ENCODE assay signal across 33 cellular contexts in the genomic region with DNA sequence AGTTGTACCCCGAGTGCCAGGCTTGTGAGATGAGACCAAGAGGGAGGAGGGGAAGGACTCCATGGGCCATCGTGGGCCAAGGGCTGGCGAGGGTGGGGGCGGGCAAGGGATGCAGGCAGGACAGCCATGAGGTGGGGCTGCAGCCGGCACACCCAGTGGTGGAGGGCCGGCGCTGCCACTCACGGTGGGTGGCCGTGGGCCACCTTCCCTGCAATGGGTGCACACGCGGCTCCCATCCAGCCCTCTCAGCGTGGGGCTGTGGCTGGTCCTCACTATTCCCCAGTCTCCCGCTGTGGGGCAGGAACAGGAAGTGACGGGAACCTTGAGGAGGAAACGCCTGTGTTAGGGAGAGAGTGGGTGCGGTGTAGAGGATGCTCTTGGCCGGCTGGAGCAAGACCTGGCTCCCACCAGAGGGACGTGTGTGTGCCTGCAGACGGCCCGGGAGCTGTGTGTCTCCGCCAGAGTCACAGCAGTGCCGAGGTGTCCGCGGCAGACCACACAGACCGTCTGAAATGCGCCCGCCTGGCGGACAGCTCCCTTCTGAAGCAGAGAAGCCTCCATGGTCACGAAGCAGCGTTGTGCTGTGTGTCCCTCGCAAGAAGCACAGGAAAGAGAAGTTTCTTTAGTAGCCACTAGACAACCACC. TPM values are rescaled to one million over a fixed set of nuclear protein-coding genes. Genes with fewer than 3 reads are reported as not detected.
A peak's percentile ranks its signal among the peaks of the same experiment; 100 is the strongest.
DNase-seq lines count a peak whose midpoint lies in the region; ATAC-seq, FAIRE-seq and TF ChIP-seq lines count a peak whose summit lies in the region.
"Had no signal": no experiment of that assay in that cellular context is flagged by ENCODE, and none has a peak within 500 bp of the region (broad histone marks: within the 10 kb centered on the region; RNA-seq: fewer than 3 reads in every experiment).

No MANE protein-coding gene starts in this region.

- H3K27ac ChIP-seq in BLaER1 treated with 17β-estradiol and CSF1 and Interleukin-3, amounts not matched to agents 10 nM and 100 nM = peak overlapping the region in 2 of 11 experiments; percentile 6 to 14; a peak in 1 of 22 replicates
- H3K27ac ChIP-seq in foreskin keratinocyte = no peak overlapping the region
- H3K27ac ChIP-seq: ascending aorta, KMS-11, parathyroid adenoma, Peyer's patch, right lobe of liver, spleen had no signal

- TF ChIP-seq CTCF in bronchial epithelial cell (IDR thresholded peaks at IDR 0.05; ENCODE audit: insufficient read depth, low read length, severe bottlenecking) = no peak
- no peak for TF ChIP-seq CTCF in neural crest cell (conservative IDR thresholded peaks at IDR 0.05)
- TF ChIP-seq CTCF in foreskin keratinocyte (conservative IDR thresholded peaks at IDR 0.05) = no peak

- H3K9me3 Mint-ChIP-seq in neural crest cell = no peaks in the 10 kb centered on the region
- no peaks in the 10 kb centered on the region for H3K9me3 Mint-ChIP-seq in activated T-helper 2 cell treated with anti-CD3 and anti-CD28 coated beads, Interferon-gamma antibody, Interleukin-2, Interleukin-4, amounts not matched to agents 10 μg/mL and 5 μg/mL and 100 μg/mL, durations not matched to agents 14 hours and 24 hours and 36 hours
- H3K9me3 Mint-ChIP-seq: activated B cell treated with CpG ODN at 0.5 μM for 24 hours; activated T-cell treated with anti-CD3 and anti-CD28 coated beads, Interleukin-2, amount 50 U/mL, for 4 hours; nephron; stimulated activated naive CD8-positive, alpha-beta T cell treated with anti-CD3 and anti-CD28 coated beads, Interleukin-15, Interleukin-2, amounts not matched to agents 100 ng/mL and 50 ng/mL, for 24 hours had no signal

- H3K27me3 ChIP-seq in BLaER1 treated with 17β-estradiol and CSF1 and Interleukin-3, amounts not matched to agents 10 nM and 100 nM = peaks cover 0 to 21% (median 4%) of the 10 kb centered on the region in 11 experiments; a peak in 7 of 22 replicates
- H3K27me3 ChIP-seq in bronchial epithelial cell (ENCODE audit: control insufficient read depth, insufficient read depth, low read length) (no peaks in the 10 kb centered on the region), foreskin keratinocyte (peaks cover 2% of the 10 kb centered on the region)
- H3K27me3 ChIP-seq: ascending aorta, Peyer's patch, right lobe of liver, testis had no signal

- no peak overlapping the region for H3K4me3 ChIP-seq in BLaER1 treated with 17β-estradiol and CSF1 and Interleukin-3, amounts not matched to agents 10 nM and 100 nM
- no peak overlapping the region for H3K4me3 ChIP-seq in bronchial epithelial cell (ENCODE audit: low read depth, low read length)
- H3K4me3 ChIP-seq: ascending aorta, Peyer's patch, right lobe of liver, spleen, testis had no signal

- H4K20me1 ChIP-seq in BLaER1 treated with 17β-estradiol and CSF1 and Interleukin-3, amounts not matched to agents 10 nM and 100 nM = peaks cover 0 to 9% (median 0%) of the 10 kb centered on the region in 11 experiments; a peak in 4 of 22 replicates

- H3K27ac Mint-ChIP-seq in neural crest cell (ENCODE audit: unreplicated experiment) = peak overlapping the region; percentile 75
- H3K27ac Mint-ChIP-seq in activated T-helper 2 cell treated with anti-CD3 and anti-CD28 coated beads, Interferon-gamma antibody, Interleukin-2, Interleukin-4, amounts not matched to agents 10 μg/mL and 5 μg/mL and 100 μg/mL, durations not matched to agents 14 hours and 24 hours and 36 hours = no peak overlapping the region
- H3K27ac Mint-ChIP-seq: activated B cell treated with CpG ODN at 0.5 μM for 24 hours; stimulated activated naive CD8-positive, alpha-beta T cell treated with anti-CD3 and anti-CD28 coated beads, Interleukin-15, Interleukin-2, amounts not matched to agents 100 ng/mL and 50 ng/mL, for 24 hours had no signal

- ATAC-seq in GM18498 (IDR thresholded peaks at IDR 0.05; ENCODE audit: unreplicated experiment) = no peak
- ATAC-seq in foreskin keratinocyte = no peak
- ATAC-seq: activated T-cell treated with anti-CD3 and anti-CD28 coated beads, Interleukin-2, amount 50 U/mL, for 4 hours; right lobe of liver had no signal

- H3K4me1 ChIP-seq in BLaER1 treated with 17β-estradiol and CSF1 and Interleukin-3, amounts not matched to agents 10 nM and 100 nM = peaks cover 68 to 100% (median 99%) of the 10 kb centered on the region in 10 experiments
- H3K4me1 ChIP-seq in foreskin keratinocyte = no peaks in the 10 kb centered on the region

- H3K36me3 ChIP-seq in BLaER1 treated with 17β-estradiol and CSF1 and Interleukin-3, amounts not matched to agents 10 nM and 100 nM = peaks cover 0 to 30% (median 0%) of the 10 kb centered on the region in 11 experiments; a peak in 8 of 22 replicates
- H3K36me3 ChIP-seq in bronchial epithelial cell (ENCODE audit: control insufficient read depth, insufficient read depth, low read length) = peaks cover 2% of the 10 kb centered on the region
- H3K36me3 ChIP-seq: right lobe of liver had no signal

- H3K36me3 Mint-ChIP-seq in neural crest cell (ENCODE audit: low read depth) = no peaks in the 10 kb centered on the region
- no peaks in the 10 kb centered on the region for H3K36me3 Mint-ChIP-seq in activated T-helper 2 cell treated with anti-CD3 and anti-CD28 coated beads, Interferon-gamma antibody, Interleukin-2, Interleukin-4, amounts not matched to agents 10 μg/mL and 5 μg/mL and 100 μg/mL, durations not matched to agents 14 hours and 24 hours and 36 hours (ENCODE audit: low read depth)

- peak; percentile 20 to 39 for DNase-seq in Kasumi-1 (lab: John Stamatoyannopoulos, UW)
- peak; percentile 28 for DNase-seq in bronchial epithelial cell (ENCODE audit: low read depth)
- no peak for DNase-seq in neural crest cell (ENCODE audit: low read depth, low spot score)
- no peak for DNase-seq in activated T-helper 2 cell treated with anti-CD3 and anti-CD28 coated beads, Interferon-gamma antibody, Interleukin-2, Interleukin-4, amounts not matched to agents 10 μg/mL and 5 μg/mL and 100 μg/mL, durations not matched to agents 14 hours and 24 hours and 36 hours (ENCODE audit: low spot score)
- DNase-seq in foreskin keratinocyte = no peak
- DNase-seq: activated B cell treated with CpG ODN at 0.5 μM for 24 hours; activated T-cell treated with anti-CD3 and anti-CD28 coated beads, Interleukin-2, amount 50 U/mL, for 4 hours; central memory CD4-positive, alpha-beta T cell; DMS 273 treated with DMSO at 0.1 percent for 48 hours; EL; hypothalamus; NCI-H1417 treated with DMSO at 0.1 percent for 48 hours; NCI-H345; Peyer's patch; right lobe of liver; SHP77 treated with DMSO at 0.1 percent for 48 hours; spleen; stimulated activated CD4-positive, alpha-beta T cell treated with anti-CD3 and anti-CD28 coated beads, Interleukin-2, amount 100 ng/mL, for 24 hours; T1000; testis had no signal

- H3K9ac ChIP-seq in BLaER1 treated with 17β-estradiol and CSF1 and Interleukin-3, amounts not matched to agents 10 nM and 100 nM = peak overlapping the region in 5 of 11 experiments; percentile 3 to 35 (median 20); a peak in 3 of 22 replicates
- H3K9ac ChIP-seq: KMS-11, parathyroid adenoma had no signal

- H3K4me1 Mint-ChIP-seq in neural crest cell = peaks cover 28% of the 10 kb centered on the region
- H3K4me1 Mint-ChIP-seq in activated T-helper 2 cell treated with anti-CD3 and anti-CD28 coated beads, Interferon-gamma antibody, Interleukin-2, Interleukin-4, amounts not matched to agents 10 μg/mL and 5 μg/mL and 100 μg/mL, durations not matched to agents 14 hours and 24 hours and 36 hours (ENCODE audit: low read depth) = peaks cover 2% of the 10 kb centered on the region

- FAIRE-seq in bronchial epithelial cell (lab: Jason Lieb, UNC) = no peak
- FAIRE-seq: endometrium, H54 had no signal

- no peaks in the 10 kb centered on the region for H3K27me3 Mint-ChIP-seq in neural crest cell (ENCODE audit: low read depth)
- no peaks in the 10 kb centered on the region for H3K27me3 Mint-ChIP-seq in activated T-helper 2 cell treated with anti-CD3 and anti-CD28 coated beads, Interferon-gamma antibody, Interleukin-2, Interleukin-4, amounts not matched to agents 10 μg/mL and 5 μg/mL and 100 μg/mL, durations not matched to agents 14 hours and 24 hours and 36 hours (ENCODE audit: low read depth)
- H3K27me3 Mint-ChIP-seq: stimulated activated naive CD8-positive, alpha-beta T cell treated with anti-CD3 and anti-CD28 coated beads, Interleukin-15, Interleukin-2, amounts not matched to agents 100 ng/mL and 50 ng/mL, for 24 hours had no signal

- H3K9me3 ChIP-seq in BLaER1 treated with 17β-estradiol and CSF1 and Interleukin-3, amounts not matched to agents 10 nM and 100 nM (replicated peaks in 1 of 11) = no peaks in the 10 kb centered on the region
- H3K9me3 ChIP-seq: ascending aorta, Peyer's patch, right lobe of liver, spleen, testis had no signal

- intact Hi-C loops in activated T-helper 2 cell treated with anti-CD3 and anti-CD28 coated beads, Interferon-gamma antibody, Interleukin-2, Interleukin-4, amounts not matched to agents 10 μg/mL and 5 μg/mL and 100 μg/mL, durations not matched to agents 14 hours and 24 hours and 36 hours (cut with micrococcal nuclease) = loop anchor here (5.0 kb wide), 1 partner anchor 76 kb away; a partner anchor contains a TSS

- H3K4me2 ChIP-seq in BLaER1 treated with 17β-estradiol and CSF1 and Interleukin-3, amounts not matched to agents 10 nM and 100 nM = peak overlapping the region; percentile 51 to 96 (median 75)
- H3K4me2 ChIP-seq: KMS-11 had no signal

- H3K4me3 Mint-ChIP-seq in neural crest cell = peak overlapping the region; percentile 38
- H3K4me3 Mint-ChIP-seq in activated T-helper 2 cell treated with anti-CD3 and anti-CD28 coated beads, Interferon-gamma antibody, Interleukin-2, Interleukin-4, amounts not matched to agents 10 μg/mL and 5 μg/mL and 100 μg/mL, durations not matched to agents 14 hours and 24 hours and 36 hours (ENCODE audit: low read depth) = no peak overlapping the region
- H3K4me3 Mint-ChIP-seq: activated B cell treated with CpG ODN at 0.5 μM for 24 hours; activated T-cell treated with anti-CD3 and anti-CD28 coated beads, Interleukin-2, amount 50 U/mL, for 4 hours; nephron; stimulated activated naive CD8-positive, alpha-beta T cell treated with anti-CD3 and anti-CD28 coated beads, Interleukin-15, Interleukin-2, amounts not matched to agents 100 ng/mL and 50 ng/mL, for 24 hours had no signal

RNA-seq across cellular contexts. Expression of a gene that starts 23.6 kb away (rescaled TPM):
- total RNA-seq in bronchial epithelial cell (not detected in 2 replicates), neural crest cell (not detected in 2 replicates), foreskin keratinocyte (not detected in 2 replicates)
- not detected in 2 replicates for total RNA-seq in activated T-helper 2 cell treated with anti-CD3 and anti-CD28 coated beads, Interferon-gamma antibody, Interleukin-2, Interleukin-4, amounts not matched to agents 10 μg/mL and 5 μg/mL and 100 μg/mL, durations not matched to agents 14 hours and 24 hours and 36 hours
- polyA plus RNA-seq in foreskin keratinocyte = not detected in 2 replicates
- total RNA-seq: activated B cell treated with CpG ODN at 0.5 μM for 24 hours; activated T-cell treated with anti-CD3 and anti-CD28 coated beads, Interleukin-2, amount 50 U/mL, for 4 hours; ascending aorta; dermis microvascular lymphatic vessel endothelial cell; fibroblast of lung; lung microvascular endothelial cell; Peyer's patch; right lobe of liver; urinary bladder had no signal
- polyA plus RNA-seq: fibroblast of lung, urinary bladder had no signal

Comparison
In these comparisons a context has a peak if more than half of its experiments do, and no peak if none do; other contexts are left out.
1. DNase-seq: peak in Kasumi-1 (2 of 2) and bronchial epithelial cell (single experiment); none in neural crest cell (single experiment), activated T-helper 2 cell treated with anti-CD3 and anti-CD28 coated beads, Interferon-gamma antibody, Interleukin-2, Interleukin-4, amounts not matched to agents 10 μg/mL and 5 μg/mL and 100 μg/mL, durations not matched to agents 14 hours and 24 hours and 36 hours (single experiment) and foreskin keratinocyte (0 of 2).